ENCODE assay signal across 1 cellular context in genomic region chr7:80150621-80151273, GRCh38.
TF ChIP-seq lines count a peak whose summit lies in the region.

No MANE protein-coding gene starts in this region.

TF ChIP-seq in SK-N-SH, 30 proteins besides CTCF, POLR2A, EP300 and RAD21 (continued from another document):
- TF ChIP-seq YY1 (IDR thresholded peaks at IDR 0.05; ENCODE audit: low read depth) (no peak), FOXM1 (IDR thresholded peaks at IDR 0.05; ENCODE audit: low read depth) (no peak)
